ENCODE assay signal across 1 cellular context in the genomic region with DNA sequence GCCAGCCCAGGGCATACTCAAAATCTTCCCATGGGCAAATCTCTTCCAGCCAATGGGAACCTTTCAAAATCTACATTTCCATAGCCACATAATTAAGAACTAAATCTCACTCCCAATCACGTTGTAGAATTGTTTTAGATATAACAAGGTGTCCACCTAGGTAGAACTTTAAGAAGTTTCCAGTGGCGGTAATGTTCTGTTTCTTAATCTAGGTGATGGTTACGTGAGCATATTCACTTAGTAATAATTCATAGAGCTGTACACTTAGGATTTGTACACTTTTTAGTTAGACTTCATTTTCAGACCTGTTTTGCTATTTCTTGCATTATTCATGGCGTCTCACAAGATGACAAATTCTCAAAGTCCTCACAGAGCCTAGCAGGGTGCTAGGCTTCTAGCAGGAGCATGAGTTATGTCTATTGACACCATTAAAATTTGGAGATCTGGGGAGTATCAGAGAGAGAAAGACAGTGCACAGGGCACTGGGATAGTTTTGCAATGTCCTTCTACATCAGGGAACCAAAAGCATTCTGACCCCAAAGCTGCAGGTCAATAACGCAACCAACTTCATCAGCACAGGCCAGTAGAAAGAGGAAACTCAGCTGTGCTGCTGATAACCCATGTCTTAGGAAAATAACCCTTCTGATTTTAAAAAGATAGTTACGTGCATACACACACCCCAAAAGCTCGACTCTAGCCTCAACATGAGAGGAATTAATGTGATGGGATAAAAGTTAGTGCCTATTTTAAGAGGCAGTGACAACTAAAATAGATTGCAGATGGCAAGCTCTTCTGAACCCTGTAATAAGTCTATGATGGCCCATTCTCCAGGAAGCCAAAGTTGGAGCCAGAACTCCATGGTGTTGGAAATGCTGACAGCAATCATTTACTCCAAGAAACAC.
TF ChIP-seq lines count a peak whose summit lies in the region.

No MANE protein-coding gene starts in this region.

TF ChIP-seq in H1, 55 proteins besides CTCF, POLR2A, EP300 and RAD21:
- no peak for TF ChIP-seq BRCA1 (IDR thresholded peaks at IDR 0.05; ENCODE audit: low read depth, low read length)
- TF ChIP-seq, protein P1, sequence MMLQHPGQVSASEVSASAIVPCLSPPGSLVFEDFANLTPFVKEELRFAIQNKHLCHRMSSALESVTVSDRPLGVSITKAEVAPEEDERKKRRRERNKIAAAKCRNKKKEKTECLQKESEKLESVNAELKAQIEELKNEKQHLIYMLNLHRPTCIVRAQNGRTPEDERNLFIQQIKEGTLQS (IDR thresholded peaks at IDR 0.05; ENCODE audit: insufficient read depth, low read depth, low read length): no peak
- TF ChIP-seq SP4 (IDR thresholded peaks at IDR 0.05; ENCODE audit: low read length): no peak
- TF ChIP-seq, protein P2, sequence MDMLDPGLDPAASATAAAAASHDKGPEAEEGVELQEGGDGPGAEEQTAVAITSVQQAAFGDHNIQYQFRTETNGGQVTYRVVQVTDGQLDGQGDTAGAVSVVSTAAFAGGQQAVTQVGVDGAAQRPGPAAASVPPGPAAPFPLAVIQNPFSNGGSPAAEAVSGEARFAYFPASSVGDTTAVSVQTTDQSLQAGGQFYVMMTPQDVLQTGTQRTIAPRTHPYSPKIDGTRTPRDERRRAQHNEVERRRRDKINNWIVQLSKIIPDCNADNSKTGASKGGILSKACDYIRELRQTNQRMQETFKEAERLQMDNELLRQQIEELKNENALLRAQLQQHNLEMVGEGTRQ (IDR thresholded peaks at IDR 0.05; ENCODE audit: low read length): no peak
- no peak for TF ChIP-seq BCL11A (IDR thresholded peaks at IDR 0.05; ENCODE audit: low read depth in 2 of 2, low read length in 2 of 2)
- TF ChIP-seq SIN3A (conservative IDR thresholded peaks at IDR 0.05 in 1 of 2, IDR thresholded peaks at IDR 0.05 in 1 of 2; ENCODE audit: low read depth in 1 of 2, low read length in 2 of 2): no peak
- no peak for TF ChIP-seq SP1 (IDR thresholded peaks at IDR 0.05; ENCODE audit: low read depth, low read length)
- no peak for TF ChIP-seq EGR1 (IDR thresholded peaks at IDR 0.05; ENCODE audit: borderline replicate concordance, low read depth, low read length)
- no peak for TF ChIP-seq SRF (IDR thresholded peaks at IDR 0.05; ENCODE audit: low read depth, low read length)
- no peak for TF ChIP-seq SUZ12 (IDR thresholded peaks at IDR 0.05; ENCODE audit: low read length)
- no peak for TF ChIP-seq RBBP5 (IDR thresholded peaks at IDR 0.05; ENCODE audit: borderline replicate concordance, low read depth, low read length)
- TF ChIP-seq TAF7 (optimal IDR thresholded peaks at IDR 0.05; ENCODE audit: borderline replicate concordance, low read depth, low read length): no peak
- TF ChIP-seq EZH2 (IDR thresholded peaks at IDR 0.05; ENCODE audit: low read depth, low read length, severe bottlenecking): no peak
- TF ChIP-seq POU5F1 (IDR thresholded peaks at IDR 0.05; ENCODE audit: low read depth, low read length): no peak
- TF ChIP-seq KDM4A (IDR thresholded peaks at IDR 0.05; ENCODE audit: low read depth, low read length, severe bottlenecking): no peak
- no peak for TF ChIP-seq RNF2 (IDR thresholded peaks at IDR 0.05; ENCODE audit: borderline replicate concordance, low read depth, low read length, missing control alignments, poor library complexity, severe bottlenecking)
